9 cellular contexts compared by ENCODE assay signal in genomic region chr10:79094412-79095175, GRCh38. TPM values are rescaled to one million over a fixed set of nuclear protein-coding genes. Genes with fewer than 3 reads are reported as not detected.
A peak's percentile ranks its signal among the peaks of the same experiment; 100 is the strongest.
DNase-seq lines count a peak whose midpoint lies in the region; ATAC-seq and TF ChIP-seq lines count a peak whose summit lies in the region.
"Had no signal": no experiment of that assay in that cellular context is flagged by ENCODE, and none has a peak within 500 bp of the region (broad histone marks: within the 10 kb centered on the region; RNA-seq: fewer than 3 reads in every experiment).

No MANE protein-coding gene starts in this region.

- 68% methylated on average over 12 of the region's 12 CpGs for WGBS in right cardiac atrium
- WGBS in sigmoid colon, 2 donors: 59 to 78% methylated on average over 12 of the region's 12 CpGs

- ATAC-seq in right cardiac atrium: no peak
- ATAC-seq in HG03378 (IDR thresholded peaks at IDR 0.05; ENCODE audit: unreplicated experiment): no peak

- no peak for TF ChIP-seq EP300 in sigmoid colon (IDR thresholded peaks at IDR 0.05)

- peak overlapping the region; percentile 68 for H3K27ac ChIP-seq in AG04450 (ENCODE audit: low read depth, low read length)
- H3K27ac ChIP-seq in VCaP: peak overlapping the region; percentile 36
- peak overlapping the region; percentile 89 for H3K27ac ChIP-seq in right cardiac atrium (ENCODE audit: low read length)
- H3K27ac ChIP-seq in sigmoid colon: peak overlapping the region; percentile 77 to 86 (median 81)

- POLR2A ChIA-PET in AG04450 (lab: Yijun Ruan, JAX): interaction anchor here (1.1 to 1.5 kb wide), 3 partner anchors 8 to 20 kb away, joined by 3 to 4 read pairs (median 4); no protein-coding TSS in a partner anchor

- CTCF ChIA-PET in AG04450 (lab: Charles Lee): no interaction called here

- no peaks in the 10 kb centered on the region for H3K36me3 ChIP-seq in sigmoid colon

- no peak for TF ChIP-seq POLR2A in sigmoid colon (IDR thresholded peaks at IDR 0.05)

- no peak for TF ChIP-seq CTCF in AG04450 (IDR thresholded peaks at IDR 0.05; ENCODE audit: low read depth, low read length)
- TF ChIP-seq CTCF in VCaP (conservative IDR thresholded peaks at IDR 0.05): no peak
- no peak for TF ChIP-seq CTCF in sigmoid colon (IDR thresholded peaks at IDR 0.05)

- H3K9me3 ChIP-seq in AG04450 (ENCODE audit: control insufficient read depth, insufficient read depth, low read length): no peaks in the 10 kb centered on the region
- no peaks in the 10 kb centered on the region for H3K9me3 ChIP-seq in right cardiac atrium (ENCODE audit: control insufficient read depth, low read length)
- H3K9me3 ChIP-seq in sigmoid colon: no peaks in the 10 kb centered on the region

- peaks cover 50% of the 10 kb centered on the region for H3K4me1 ChIP-seq in right cardiac atrium (ENCODE audit: control insufficient read depth, insufficient read depth, low read length)
- peaks cover 0 to 98% (median 90%) of the 10 kb centered on the region in 4 donors for H3K4me1 ChIP-seq in sigmoid colon

- DNase-seq in AG04450 (ENCODE audit: low read depth, low spot score): no peak
- no peak for DNase-seq in right cardiac atrium
- no peak for DNase-seq in sigmoid colon
- no peak for DNase-seq in activated naive CD4-positive, alpha-beta T cell treated with anti-CD3 and anti-CD28 coated beads, Interleukin-2, amount 50 U/mL, for 16 hours
- no peak for DNase-seq in activated CD4-positive, alpha-beta T cell treated with anti-CD3 and anti-CD28 coated beads for 1 hour
- no peak for DNase-seq in stimulated activated CD4-positive, alpha-beta T cell treated with anti-CD3 and anti-CD28 coated beads, Interleukin-4, amount 100 ng/mL, for 1 hour
- DNase-seq: islet precursor cell had no signal

- H3K27me3 ChIP-seq in AG04450 (ENCODE audit: control insufficient read depth, insufficient read depth, low read length): no peaks in the 10 kb centered on the region
- H3K27me3 ChIP-seq in right cardiac atrium (ENCODE audit: control insufficient read depth, insufficient read depth): no peaks in the 10 kb centered on the region
- H3K27me3 ChIP-seq in sigmoid colon: no peaks in the 10 kb centered on the region

- intact Hi-C loops in right cardiac atrium (cut with DNase I) (no loop called here), sigmoid colon (cut with DNase I) (no loop called here)

- H3K4me3 ChIP-seq in AG04450 (ENCODE audit: low read depth, low read length) (no peak overlapping the region), right cardiac atrium (ENCODE audit: low read length) (no peak overlapping the region), sigmoid colon (peak overlapping the region in 1 of 4 donors; percentile 8)

RNA-seq across cellular contexts. Expression of gene ZMIZ1, which starts 25.8 kb away (rescaled TPM):
- polyA plus RNA-seq in AG04450 (2011; rRNA removed) (7.6 and 12.8 TPM in 2 replicates), right cardiac atrium (38.0 TPM), sigmoid colon (10 to 100 TPM; 17.4 to 31.5 (median 25.4) TPM)
- polyA minus RNA-seq in AG04450 (2011; rRNA and poly(A)+ RNA removed): 16.5 and 21.3 TPM in 2 replicates
- total RNA-seq in right cardiac atrium (10 to 100 TPM; 67.4 to 83.1 (median 72.9) TPM), sigmoid colon (10 to 100 TPM; 26.5 to 49.3 (median 37.5) TPM)

Comparison
In these comparisons a context has a peak if more than half of its experiments do, and no peak if none do; other contexts are left out.
1. H3K27ac ChIP-seq: peak in every context shown above with its lines; median percentile 89 in right cardiac atrium; 81 in sigmoid colon; 68 in AG04450; 36 in VCaP.